ENCODE assay signal across 32 cellular contexts in genomic region chr9:82038897-82039296, GRCh38. TPM values are rescaled to one million over a fixed set of nuclear protein-coding genes. Genes with fewer than 3 reads are reported as not detected.
"Had no signal": no experiment of that assay in that cellular context is flagged by ENCODE, and none has a peak within 500 bp of the region (broad histone marks: within the 10 kb centered on the region; RNA-seq: fewer than 3 reads in every experiment).

No MANE protein-coding gene starts in this region.

- DNase-seq: cortex of kidney; effector CD8-positive, alpha-beta T cell; effector memory CD8-positive, alpha-beta T cell; endodermal cell; erythroblast; esophagus squamous epithelium; foreskin fibroblast; foreskin melanocyte; gastrocnemius medialis; glutamatergic neuron; head of caudate nucleus; heart right ventricle; hippocampal formation; left cardiac atrium; left lung; left ventricle myocardium superior; lower lobe of right lung; mesenchymal stem cell; mucosa of descending colon; naive B cell; naive thymus-derived CD8-positive, alpha-beta T cell had no signal

- FAIRE-seq: endometrium, keratinocyte had no signal

RNA-seq across cellular contexts. Expression of gene SPATA31D1, which starts 50.3 kb away (rescaled TPM):
- total RNA-seq: dermis microvascular lymphatic vessel endothelial cell; endodermal cell; esophagus mucosa; esophagus squamous epithelium; gastrocnemius medialis; glomerular endothelial cell; kidney epithelial cell; left cardiac atrium; left lung; left ventricle myocardium superior; lower leg skin; lower lobe of right lung; lung microvascular endothelial cell; mesenteric fat pad; mesothelial cell of epicardium; mucosa of descending colon; myocyte; naive thymus-derived CD8-positive, alpha-beta T cell had no signal
